Comparison of ENCODE assay signal across 15 cellular contexts in the genomic region with DNA sequence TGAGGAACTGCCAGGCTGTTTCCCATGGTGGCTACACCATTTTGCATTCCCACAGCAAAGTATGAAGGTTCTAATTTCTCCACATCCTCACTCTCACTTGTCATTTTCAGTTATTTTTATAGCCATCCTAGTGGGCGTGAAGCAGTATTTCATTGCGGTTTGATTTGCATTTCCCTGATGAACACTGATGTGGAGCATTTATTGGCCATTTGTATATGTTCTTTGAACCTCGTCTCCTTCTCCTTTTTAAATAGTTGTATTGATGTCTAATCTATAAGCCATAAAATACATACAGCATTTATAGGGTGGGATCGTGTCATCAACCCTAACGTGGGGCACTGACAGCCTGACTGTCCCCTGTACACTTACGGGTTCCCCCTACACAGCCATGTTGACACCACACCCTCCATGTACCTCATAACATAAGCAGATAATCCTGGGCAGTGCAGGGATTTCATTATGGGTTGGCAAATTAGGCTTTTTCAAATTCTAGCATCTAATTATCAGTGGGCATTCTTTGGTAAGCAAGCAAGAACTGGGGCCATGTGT. TPM values are rescaled to one million over a fixed set of nuclear protein-coding genes. Genes with fewer than 3 reads are reported as not detected.
DNase-seq lines count a peak whose midpoint lies in the region; ATAC-seq and TF ChIP-seq lines count a peak whose summit lies in the region.
"Had no signal": no experiment of that assay in that cellular context is flagged by ENCODE, and none has a peak within 500 bp of the region (broad histone marks: within the 10 kb centered on the region; RNA-seq: fewer than 3 reads in every experiment).

No MANE protein-coding gene starts in this region.

- H3K4me3 Mint-ChIP-seq in stimulated activated memory B cell treated with anti-CD40 and anti-IgM and Interleukin-4, amounts not matched to agents 10 μg/mL and 1 μg/mL and 100 μg/mL, for 72 hours, result no peak overlapping the region
- no peak overlapping the region for H3K4me3 Mint-ChIP-seq in GM23338
- H3K4me3 Mint-ChIP-seq: CD4-positive, alpha-beta T cell had no signal

- H3K79me2 ChIP-seq in GM23338 (replicated peaks; ENCODE audit: insufficient read depth), result no peaks in the 10 kb centered on the region

- H3K36me3 Mint-ChIP-seq in stimulated activated memory B cell treated with anti-CD40 and anti-IgM and Interleukin-4, amounts not matched to agents 10 μg/mL and 1 μg/mL and 100 μg/mL, for 72 hours, result no peaks in the 10 kb centered on the region
- no peaks in the 10 kb centered on the region for H3K36me3 Mint-ChIP-seq in GM23338 (ENCODE audit: low read depth)

- H3K9me2 ChIP-seq in GM23338 (ENCODE audit: insufficient read depth), result no peaks in the 10 kb centered on the region

- H3K4me1 ChIP-seq in GM23338 (ENCODE audit: insufficient read depth), result no peaks in the 10 kb centered on the region; the same call in 1 of the 2 replicates
- H3K4me1 ChIP-seq: BLaER1 treated with 17β-estradiol and CSF1 and Interleukin-3, amounts not matched to agents 10 nM and 100 nM had no signal

- peaks cover 14% of the 10 kb centered on the region for H3K4me1 Mint-ChIP-seq in stimulated activated memory B cell treated with anti-CD40 and anti-IgM and Interleukin-4, amounts not matched to agents 10 μg/mL and 1 μg/mL and 100 μg/mL, for 72 hours
- peaks cover 8% of the 10 kb centered on the region; the same call in 2 of the 3 replicates for H3K4me1 Mint-ChIP-seq in GM23338

- ATAC-seq in left colon (peak; percentile 32), GM23338 (no peak)
- no peak for ATAC-seq in stimulated activated memory B cell treated with anti-CD40 and anti-IgM and Interleukin-4, amounts not matched to agents 10 μg/mL and 1 μg/mL and 100 μg/mL, for 72 hours
- ATAC-seq: HCT116 had no signal

- no peak overlapping the region for H3K4me2 ChIP-seq in GM23338
- H3K4me2 ChIP-seq: BLaER1 treated with 17β-estradiol and CSF1 and Interleukin-3, amounts not matched to agents 10 nM and 100 nM had no signal

- no peak overlapping the region for H3K4me3 ChIP-seq in GM23338
- H3K4me3 ChIP-seq: BLaER1 treated with 17β-estradiol and CSF1 and Interleukin-3, amounts not matched to agents 10 nM and 100 nM had no signal

- no peaks in the 10 kb centered on the region for H3K9me3 Mint-ChIP-seq in stimulated activated memory B cell treated with anti-CD40 and anti-IgM and Interleukin-4, amounts not matched to agents 10 μg/mL and 1 μg/mL and 100 μg/mL, for 72 hours
- no peaks in the 10 kb centered on the region for H3K9me3 Mint-ChIP-seq in GM23338
- H3K9me3 Mint-ChIP-seq: CD4-positive, alpha-beta T cell had no signal

- H4K20me1 ChIP-seq in GM23338 (replicated peaks; ENCODE audit: insufficient read depth), result no peaks in the 10 kb centered on the region
- H4K20me1 ChIP-seq: BLaER1 treated with 17β-estradiol and CSF1 and Interleukin-3, amounts not matched to agents 10 nM and 100 nM had no signal

- no peaks in the 10 kb centered on the region; the same call in 1 of the 2 replicates for H3K27me3 ChIP-seq in GM23338 (ENCODE audit: insufficient read depth)
- H3K27me3 ChIP-seq: BLaER1 treated with 17β-estradiol and CSF1 and Interleukin-3, amounts not matched to agents 10 nM and 100 nM had no signal

- H2AFZ ChIP-seq in GM23338, result no peak overlapping the region

- TF ChIP-seq CTCF in GM23338 (conservative IDR thresholded peaks at IDR 0.05; ENCODE audit: low read depth in 2 of 2), result no peak

- H3K36me3 ChIP-seq in GM23338 (ENCODE audit: insufficient read depth), result no peaks in the 10 kb centered on the region
- H3K36me3 ChIP-seq: BLaER1 treated with 17β-estradiol and CSF1 and Interleukin-3, amounts not matched to agents 10 nM and 100 nM had no signal

- no peaks in the 10 kb centered on the region for H3F3A ChIP-seq in GM23338 (replicated peaks; ENCODE audit: low read depth)

- H3K27ac ChIP-seq in GM23338 (ENCODE audit: low read depth), result no peak overlapping the region
- H3K27ac ChIP-seq: 22Rv1; BLaER1 treated with 17β-estradiol and CSF1 and Interleukin-3, amounts not matched to agents 10 nM and 100 nM had no signal

- intact Hi-C loops in left colon (cut with DNase I, micrococcal nuclease), result no loop called here

- peak; percentile 58 for DNase-seq in NCI-H2171 treated with DMSO at 0.1 percent for 48 hours (lab: John Stamatoyannopoulos, UW)
- DNase-seq in NCI-H2171 (lab: John Stamatoyannopoulos, UW), result no peak
- DNase-seq in NCI-H526 treated with DMSO at 0.1 percent for 48 hours (lab: John Stamatoyannopoulos, UW), result peak; percentile 28
- DNase-seq in left colon, result no peak
- DNase-seq in GM23338 (ENCODE audit: low spot score), result no peak
- no peak for DNase-seq in activated naive CD4-positive, alpha-beta T cell treated with anti-CD3 and anti-CD28 coated beads, Interleukin-2, amount 50 U/mL, for 16 hours
- DNase-seq: AML-193; Calu3; CD4-positive, alpha-beta T cell; DMS 273 treated with DMSO at 0.1 percent for 48 hours; KBM-7 had no signal

- peaks cover 7% of the 10 kb centered on the region for H3K27me3 Mint-ChIP-seq in stimulated activated memory B cell treated with anti-CD40 and anti-IgM and Interleukin-4, amounts not matched to agents 10 μg/mL and 1 μg/mL and 100 μg/mL, for 72 hours
- H3K27me3 Mint-ChIP-seq in GM23338 (ENCODE audit: insufficient read depth, low read depth, poor library complexity), result peaks cover 8% of the 10 kb centered on the region

- no peak overlapping the region for H3K27ac Mint-ChIP-seq in stimulated activated memory B cell treated with anti-CD40 and anti-IgM and Interleukin-4, amounts not matched to agents 10 μg/mL and 1 μg/mL and 100 μg/mL, for 72 hours
- no peak overlapping the region for H3K27ac Mint-ChIP-seq in GM23338
- H3K27ac Mint-ChIP-seq: CD4-positive, alpha-beta T cell had no signal

TF ChIP-seq in GM23338, 12 proteins besides CTCF, POLR2A, EP300 and RAD21 (continues in another document):
- TF ChIP-seq STAT1 (IDR thresholded peaks at IDR 0.05; ENCODE audit: unreplicated experiment) (no peak), EZH2phosphoT487 (IDR thresholded peaks at IDR 0.05; ENCODE audit: unreplicated experiment) (no peak), CREB1 (CRISPR knock-in tag; IDR thresholded peaks at IDR 0.05; ENCODE audit: low read depth) (no peak), EZH2 (IDR thresholded peaks at IDR 0.05; ENCODE audit: low read depth, unreplicated experiment) (no peak)

RNA-seq across cellular contexts. Expression of a gene that starts 11.5 kb away (rescaled TPM):
- 10 to 100 TPM; 13.7 to 14.3 TPM for total RNA-seq in left colon
- total RNA-seq in GM23338 (2014; rRNA removed; shearing (Covaris generic)), result 9.0 and 10.4 TPM in 2 replicates
- 8.5 and 9.5 TPM in 2 replicates for polyA plus RNA-seq in GM23338 (2016; fragmentation: Nextera tagmentation; extraction: Ambion mirVana)

RNA-seq across cellular contexts. Expression of a gene that starts 12.7 kb away (rescaled TPM):
- 100 to 1,000 TPM; 171 to 184 TPM for total RNA-seq in left colon
- total RNA-seq in GM23338 (2014; rRNA removed; shearing (Covaris generic)), result 1,208 and 1,430 TPM in 2 replicates
- polyA plus RNA-seq in GM23338 (2016; fragmentation: Nextera tagmentation; extraction: Ambion mirVana), result 920 and 1,022 TPM in 2 replicates

RNA-seq across cellular contexts. Expression of a gene that starts 19.3 kb away (rescaled TPM):
- total RNA-seq in left colon, result 1 to 10 TPM; 2.8 to 4.6 TPM
- total RNA-seq in GM23338 (2014; rRNA removed; shearing (Covaris generic)), result 13.4 and 16.2 TPM in 2 replicates
- polyA plus RNA-seq in GM23338 (2016; fragmentation: Nextera tagmentation; extraction: Ambion mirVana), result 35.5 and 37.7 TPM in 2 replicates

RNA-seq across cellular contexts. Expression of a gene that starts 23.8 kb away (rescaled TPM):
- total RNA-seq in left colon, result 100 to 1,000 TPM; 204 to 215 TPM
- 78.6 and 92.2 TPM in 2 replicates for total RNA-seq in GM23338 (2014; rRNA removed; shearing (Covaris generic))
- 143 and 145 TPM in 2 replicates for polyA plus RNA-seq in GM23338 (2016; fragmentation: Nextera tagmentation; extraction: Ambion mirVana)

RNA-seq across cellular contexts. Expression of a gene that starts 27.3 kb away (rescaled TPM):
- 10 to 100 TPM; 55.8 to 70.4 TPM for total RNA-seq in left colon
- total RNA-seq in GM23338 (2014; rRNA removed; shearing (Covaris generic)), result 43.7 and 64.5 TPM in 2 replicates
- 27.6 and 39.8 TPM in 2 replicates for polyA plus RNA-seq in GM23338 (2016; fragmentation: Nextera tagmentation; extraction: Ambion mirVana)

Comparison
In these comparisons a context has a peak if more than half of its experiments do, and no peak if none do; other contexts are left out.
1. DNase-seq: peak in NCI-H2171 treated with DMSO at 0.1 percent for 48 hours (single experiment) and NCI-H526 treated with DMSO at 0.1 percent for 48 hours (single experiment); none in NCI-H2171 (single experiment), left colon (0 of 2), GM23338 (single experiment) and activated naive CD4-positive, alpha-beta T cell treated with anti-CD3 and anti-CD28 coated beads, Interleukin-2, amount 50 U/mL, for 16 hours (single experiment).